10 cellular contexts compared by ENCODE assay signal in the genomic region with DNA sequence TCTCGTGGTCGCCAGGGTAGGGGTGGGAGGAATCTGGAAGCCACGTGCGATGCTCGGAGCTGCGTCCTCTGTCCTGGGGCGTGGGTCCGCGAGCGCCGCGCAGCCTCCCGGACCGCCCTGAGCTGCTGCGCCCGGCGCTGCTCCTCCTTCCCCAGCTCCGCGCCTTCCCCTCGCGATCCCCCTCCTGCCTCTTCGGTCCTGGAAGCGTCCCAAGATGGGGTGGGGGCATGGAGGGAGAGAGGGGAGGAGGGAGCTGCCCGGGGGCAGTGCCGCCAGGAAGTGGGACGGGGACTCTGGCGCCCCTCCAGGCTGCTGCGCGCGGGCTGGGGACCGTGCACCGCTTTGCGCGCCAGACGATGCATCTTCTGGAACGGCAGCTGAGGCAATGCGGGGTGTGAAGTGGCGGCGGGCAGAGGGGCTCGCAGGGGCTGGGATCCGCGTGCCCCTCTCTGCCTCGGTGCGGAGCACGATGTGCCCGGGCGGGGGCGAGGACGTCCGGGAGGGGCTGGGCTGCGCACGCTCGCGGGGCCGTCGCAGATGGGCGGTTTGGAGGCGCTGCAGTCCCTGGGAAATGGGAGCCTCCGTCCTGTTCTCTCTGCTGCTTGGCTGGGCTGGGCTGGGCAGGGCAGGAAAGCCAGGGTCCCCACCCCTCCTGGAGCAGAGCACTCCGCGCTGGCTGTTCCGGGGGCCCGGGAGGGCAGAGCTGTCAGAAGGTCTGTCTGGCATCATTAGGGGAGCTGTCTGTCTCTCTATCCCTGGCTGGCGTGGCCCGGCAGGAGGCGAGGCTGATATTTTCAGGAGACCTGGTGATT.
DNase-seq lines count a peak whose midpoint lies in the region; ATAC-seq, FAIRE-seq and TF ChIP-seq lines count a peak whose summit lies in the region.
"Had no signal": no experiment of that assay in that cellular context is flagged by ENCODE, and none has a peak within 500 bp of the region (broad histone marks: within the 10 kb centered on the region; RNA-seq: fewer than 3 reads in every experiment).

No MANE protein-coding gene starts in this region.

- peak overlapping the region; percentile 69 for H2AFZ ChIP-seq in astrocyte (ENCODE audit: low read depth, low read length)

- H3K4me2 ChIP-seq in astrocyte (ENCODE audit: low read length): peak overlapping the region; percentile 90

- H3K27me3 ChIP-seq in astrocyte (ENCODE audit: insufficient read depth, low read length): peaks cover 8% of the 10 kb centered on the region

- peaks cover 41% of the 10 kb centered on the region for H3K27me3 Mint-ChIP-seq in astrocyte (ENCODE audit: low read depth, unreplicated experiment)

- H3K4me1 Mint-ChIP-seq in astrocyte (ENCODE audit: low read depth, unreplicated experiment): no peaks in the 10 kb centered on the region

- TF ChIP-seq CTCF in astrocyte (IDR thresholded peaks at IDR 0.05; ENCODE audit: insufficient read depth, low read depth, low read length): no peak

- H3K9ac ChIP-seq in astrocyte (ENCODE audit: low read length): no peak overlapping the region

- H3K4me3 Mint-ChIP-seq in astrocyte (ENCODE audit: unreplicated experiment): no peak overlapping the region

- H4K20me1 ChIP-seq in astrocyte (ENCODE audit: insufficient read depth, low read length): no peaks in the 10 kb centered on the region

- no peaks in the 10 kb centered on the region for H3K79me2 ChIP-seq in astrocyte (ENCODE audit: insufficient read depth, low read length)

- no peaks in the 10 kb centered on the region for H3K9me3 ChIP-seq in astrocyte (ENCODE audit: insufficient read depth, low read depth, low read length)
- H3K9me3 ChIP-seq: tibial artery had no signal

- H3K4me1 ChIP-seq in astrocyte (ENCODE audit: insufficient read depth, low read length): peaks cover 3% of the 10 kb centered on the region

- no peak overlapping the region for H3K27ac Mint-ChIP-seq in astrocyte (ENCODE audit: unreplicated experiment)

- no peaks in the 10 kb centered on the region for H3K36me3 Mint-ChIP-seq in astrocyte (ENCODE audit: low read depth, unreplicated experiment)

- peak overlapping the region; percentile 44 for H3K4me3 ChIP-seq in astrocyte (ENCODE audit: insufficient read depth, low read depth, low read length)

- no peaks in the 10 kb centered on the region for H3K36me3 ChIP-seq in astrocyte (ENCODE audit: insufficient read depth, low read length)
- H3K36me3 ChIP-seq: tibial artery had no signal

- ATAC-seq in HG03520 (IDR thresholded peaks at IDR 0.05; ENCODE audit: unreplicated experiment) (no peak), GM21423 (IDR thresholded peaks at IDR 0.05; ENCODE audit: unreplicated experiment) (no peak), HG03354 (IDR thresholded peaks at IDR 0.05; ENCODE audit: poor library complexity, severe bottlenecking, unreplicated experiment) (no peak)

- peak; percentile 34 for DNase-seq in DMS114 treated with DMSO at 0.1 percent for 48 hours (lab: John Stamatoyannopoulos, UW; ENCODE audit: unreplicated experiment)
- peak; percentile 89 for DNase-seq in NCI-H2171 treated with DMSO at 0.1 percent for 48 hours (lab: John Stamatoyannopoulos, UW)
- no peak for DNase-seq in astrocyte (ENCODE audit: low read depth)
- peak; percentile 30 for DNase-seq in middle frontal gyrus (ENCODE audit: extremely low spot score, low spot score)
- no peak for DNase-seq in NCI-H226

- FAIRE-seq in astrocyte (lab: Jason Lieb, UNC): no peak
- FAIRE-seq: endothelial cell of umbilical vein had no signal

- no peak overlapping the region for H3K27ac ChIP-seq in astrocyte (ENCODE audit: low read depth, low read length)
- H3K27ac ChIP-seq: tibial artery had no signal

- H3K9me3 Mint-ChIP-seq in astrocyte (ENCODE audit: unreplicated experiment): peaks cover 7% of the 10 kb centered on the region

Comparison
In these comparisons a context has a peak if more than half of its experiments do, and no peak if none do; other contexts are left out.
1. DNase-seq: peak in DMS114 treated with DMSO at 0.1 percent for 48 hours (single experiment), NCI-H2171 treated with DMSO at 0.1 percent for 48 hours (single experiment) and middle frontal gyrus (single experiment); none in astrocyte (single experiment) and NCI-H226 (single experiment).